In genomic region chr1:67700220-67700619, GRCh38 we compare ENCODE assay signal across 17 cellular contexts. TPM values are rescaled to one million over a fixed set of nuclear protein-coding genes. Genes with fewer than 3 reads are reported as not detected.
DNase-seq lines count a peak whose midpoint lies in the region; ATAC-seq, FAIRE-seq and TF ChIP-seq lines count a peak whose summit lies in the region.
"Had no signal": no experiment of that assay in that cellular context is flagged by ENCODE, and none has a peak within 500 bp of the region (broad histone marks: within the 10 kb centered on the region; RNA-seq: fewer than 3 reads in every experiment).

No MANE protein-coding gene starts in this region.

- H3K4me3 ChIP-seq in Panc1 (ENCODE audit: low read depth in 2 of 2, low read length in 2 of 2) = no peak overlapping the region
- no peak overlapping the region for H3K4me3 ChIP-seq in endothelial cell of umbilical vein (replicated peaks in 1 of 3; ENCODE audit: insufficient read depth in 1 of 3, low read depth in 1 of 3, low read length in 3 of 3)
- H3K4me3 ChIP-seq: gastroesophageal sphincter, mucosa of descending colon, transverse colon had no signal

- TF ChIP-seq POLR2A in endothelial cell of umbilical vein (IDR thresholded peaks at IDR 0.05; ENCODE audit: low read depth, low read length) = no peak

- DNase-seq in activated T-cell treated with anti-CD3 and anti-CD28 coated beads, Interleukin-2, amount 50 U/mL, for 24 hours = no peak
- no peak for DNase-seq in activated T-cell treated with anti-CD3 and anti-CD28 coated beads for 4 hours
- DNase-seq in Panc1 (ENCODE audit: low read depth, low spot score) = no peak
- no peak for DNase-seq in endothelial cell of umbilical vein (ENCODE audit: low read depth, low spot score)
- no peak for DNase-seq in stimulated activated naive CD8-positive, alpha-beta T cell treated with anti-CD3 and anti-CD28 coated beads, Interleukin-15, amount 100 ng/mL, for 72 hours
- no peak for DNase-seq in HCEC 1CT
- no peak for DNase-seq in medulla oblongata (ENCODE audit: extremely low spot score)
- DNase-seq in amygdala (lab: John Stamatoyannopoulos, UW) = no peak
- DNase-seq: activated naive CD8-positive, alpha-beta T cell treated with anti-CD3 and anti-CD28 coated beads, Interleukin-2, amount 10 ng/mL, durations not matched to agents 7 days and 5 days; CD4-positive, alpha-beta memory T cell; DND-41; mucosa of descending colon; NCI-H1105; RPMI8226; transverse colon had no signal

- H3K9ac ChIP-seq in endothelial cell of umbilical vein (replicated peaks; ENCODE audit: extremely low read depth, insufficient read depth, low read length) = no peak overlapping the region

- H2AFZ ChIP-seq in endothelial cell of umbilical vein (ENCODE audit: low read depth, low read length) = no peak overlapping the region

- H3K27ac ChIP-seq in Panc1 (ENCODE audit: low read length) = peak overlapping the region; percentile 27; the same call in 1 of the 2 replicates
- peak overlapping the region; percentile 38 for H3K27ac ChIP-seq in endothelial cell of umbilical vein (ENCODE audit: insufficient read depth, low read depth, low read length)
- H3K27ac ChIP-seq: gastroesophageal sphincter, transverse colon had no signal

- in situ Hi-C loops in Panc1 (cut with HindIII; ENCODE audit: low pct_unique_long_range_greater_than_20kb, low sequenced_read_pairs) = no loop called here

- peak overlapping the region; percentile 35 for H3K27ac Mint-ChIP-seq in activated T-cell treated with anti-CD3 and anti-CD28 coated beads, Interleukin-2, amount 50 U/mL, for 24 hours
- H3K27ac Mint-ChIP-seq in stimulated activated naive CD8-positive, alpha-beta T cell treated with anti-CD3 and anti-CD28 coated beads, Interleukin-15, amount 100 ng/mL, for 72 hours = peak overlapping the region; percentile 47 to 93
- H3K27ac Mint-ChIP-seq: activated naive CD8-positive, alpha-beta T cell treated with anti-CD3 and anti-CD28 coated beads, Interleukin-2, amount 10 ng/mL, durations not matched to agents 7 days and 5 days; CD4-positive, alpha-beta memory T cell had no signal

- intact Hi-C loops in Panc1 (cut with micrococcal nuclease; ENCODE audit: unreplicated experiment) (no loop called here), endothelial cell of umbilical vein (cut with micrococcal nuclease) (no loop called here)

- dilution Hi-C loops in endothelial cell of umbilical vein (cut with MboI; ENCODE audit: extremely low pct_ligation_motif_present, low sequenced_read_pairs) = no loop called here

- no peaks in the 10 kb centered on the region for H3K36me3 Mint-ChIP-seq in activated T-cell treated with anti-CD3 and anti-CD28 coated beads, Interleukin-2, amount 50 U/mL, for 24 hours (ENCODE audit: low read depth)
- H3K36me3 Mint-ChIP-seq: activated naive CD8-positive, alpha-beta T cell treated with anti-CD3 and anti-CD28 coated beads, Interleukin-2, amount 10 ng/mL, durations not matched to agents 7 days and 5 days; CD4-positive, alpha-beta memory T cell had no signal

- BruUV-seq in Panc1 (replicated peaks; lab: Mats Ljungman, UMichigan) (no TSS peak), endothelial cell of umbilical vein (replicated peaks; lab: Mats Ljungman, UMichigan) (no TSS peak)

- H3K27me3 ChIP-seq in Panc1 (ENCODE audit: control insufficient read depth, insufficient read depth, low read length) (no peaks in the 10 kb centered on the region), endothelial cell of umbilical vein (ENCODE audit: control insufficient read depth in 2 of 2, insufficient read depth in 2 of 2, low read length in 2 of 2) (no peaks in the 10 kb centered on the region)
- H3K27me3 ChIP-seq: gastroesophageal sphincter, transverse colon had no signal

- peak; percentile 28; the same call in 1 of the 2 replicates for ATAC-seq in Panc1
- ATAC-seq in stimulated activated naive CD8-positive, alpha-beta T cell treated with anti-CD3 and anti-CD28 coated beads, Interleukin-15, amount 100 ng/mL, for 72 hours = no peak

- FAIRE-seq in endothelial cell of umbilical vein (lab: Jason Lieb, UNC) = no peak
- FAIRE-seq: bronchial epithelial cell had no signal

- POLR2A ChIA-PET in Panc1 (lab: Charles Lee) (interaction anchor here (0.6 to 0.7 kb wide), 2 partner anchors 165 to 1994 kb away, joined by 3 read pairs; no protein-coding TSS in a partner anchor), endothelial cell of umbilical vein (lab: Charles Lee) (no interaction called here)

- H4K20me1 ChIP-seq in endothelial cell of umbilical vein (replicated peaks; ENCODE audit: control insufficient read depth, extremely low read depth, insufficient read depth, low read length) = no peaks in the 10 kb centered on the region

- H3K79me2 ChIP-seq in endothelial cell of umbilical vein (ENCODE audit: control insufficient read depth, insufficient read depth, low read length) = no peaks in the 10 kb centered on the region

- peaks cover 14% of the 10 kb centered on the region; the same call in 1 of the 2 replicates for H3K4me1 ChIP-seq in Panc1 (ENCODE audit: control insufficient read depth, insufficient read depth, low read length)
- peaks cover 6% of the 10 kb centered on the region for H3K4me1 ChIP-seq in endothelial cell of umbilical vein (ENCODE audit: control insufficient read depth, extremely low read depth, insufficient read depth, low read length)
- H3K4me1 ChIP-seq: gastroesophageal sphincter, transverse colon had no signal

- no peak overlapping the region for H3K4me2 ChIP-seq in endothelial cell of umbilical vein (ENCODE audit: insufficient read depth, low read length)

- no peaks in the 10 kb centered on the region for H3K27me3 Mint-ChIP-seq in activated T-cell treated with anti-CD3 and anti-CD28 coated beads, Interleukin-2, amount 50 U/mL, for 24 hours
- H3K27me3 Mint-ChIP-seq in stimulated activated naive CD8-positive, alpha-beta T cell treated with anti-CD3 and anti-CD28 coated beads, Interleukin-15, amount 100 ng/mL, for 72 hours = peaks cover 7% of the 10 kb centered on the region

- H3K36me3 ChIP-seq in Panc1 (ENCODE audit: control insufficient read depth, insufficient read depth, low read length) = no peaks in the 10 kb centered on the region
- H3K36me3 ChIP-seq in endothelial cell of umbilical vein (ENCODE audit: control insufficient read depth in 2 of 2, extremely low read depth in 1 of 2, insufficient read depth in 2 of 2, low read length in 2 of 2) = peaks cover 4 to 7% of the 10 kb centered on the region in 2 experiments

- no peaks in the 10 kb centered on the region for H3K9me3 Mint-ChIP-seq in activated T-cell treated with anti-CD3 and anti-CD28 coated beads, Interleukin-2, amount 50 U/mL, for 24 hours
- no peaks in the 10 kb centered on the region for H3K9me3 Mint-ChIP-seq in stimulated activated naive CD8-positive, alpha-beta T cell treated with anti-CD3 and anti-CD28 coated beads, Interleukin-15, amount 100 ng/mL, for 72 hours
- H3K9me3 Mint-ChIP-seq: activated naive CD8-positive, alpha-beta T cell treated with anti-CD3 and anti-CD28 coated beads, Interleukin-2, amount 10 ng/mL, durations not matched to agents 7 days and 5 days; CD4-positive, alpha-beta memory T cell had no signal

- no peak overlapping the region for H3K4me3 Mint-ChIP-seq in activated T-cell treated with anti-CD3 and anti-CD28 coated beads, Interleukin-2, amount 50 U/mL, for 24 hours
- H3K4me3 Mint-ChIP-seq in stimulated activated naive CD8-positive, alpha-beta T cell treated with anti-CD3 and anti-CD28 coated beads, Interleukin-15, amount 100 ng/mL, for 72 hours = no peak overlapping the region
- H3K4me3 Mint-ChIP-seq: activated naive CD8-positive, alpha-beta T cell treated with anti-CD3 and anti-CD28 coated beads, Interleukin-2, amount 10 ng/mL, durations not matched to agents 7 days and 5 days; CD4-positive, alpha-beta memory T cell had no signal

- peaks cover 15% of the 10 kb centered on the region for H3K4me1 Mint-ChIP-seq in activated T-cell treated with anti-CD3 and anti-CD28 coated beads, Interleukin-2, amount 50 U/mL, for 24 hours (ENCODE audit: low read depth)
- peaks cover 20% of the 10 kb centered on the region for H3K4me1 Mint-ChIP-seq in stimulated activated naive CD8-positive, alpha-beta T cell treated with anti-CD3 and anti-CD28 coated beads, Interleukin-15, amount 100 ng/mL, for 72 hours
- H3K4me1 Mint-ChIP-seq: activated naive CD8-positive, alpha-beta T cell treated with anti-CD3 and anti-CD28 coated beads, Interleukin-2, amount 10 ng/mL, durations not matched to agents 7 days and 5 days; CD4-positive, alpha-beta memory T cell had no signal

- CTCF ChIA-PET in Panc1 (lab: Charles Lee) (interaction anchor here (0.6 kb wide), 2 partner anchors 8 to 70 kb away, joined by 3 to 4 read pairs; no protein-coding TSS in a partner anchor), endothelial cell of umbilical vein (lab: Charles Lee) (interaction anchor here (1.1 to 2.1 kb wide), 9 partner anchors 9 to 646 kb away, joined by 3 to 12 read pairs (median 5); no protein-coding TSS in a partner anchor)

- no peak for TF ChIP-seq CTCF in Panc1 (IDR thresholded peaks at IDR 0.05)
- TF ChIP-seq CTCF in endothelial cell of umbilical vein (IDR thresholded peaks at IDR 0.05; ENCODE audit: extremely low read depth in 1 of 2, insufficient read depth in 1 of 2, low read depth in 1 of 2, low read length in 2 of 2) = no peak

- H3K9me3 ChIP-seq in Panc1 (ENCODE audit: control insufficient read depth, insufficient read depth, low read depth, low read length) (no peaks in the 10 kb centered on the region), endothelial cell of umbilical vein (replicated peaks; ENCODE audit: control insufficient read depth, insufficient read depth, low read length) (no peaks in the 10 kb centered on the region)
- H3K9me3 ChIP-seq: gastroesophageal sphincter, mucosa of descending colon, transverse colon had no signal

- H3K9me1 ChIP-seq in endothelial cell of umbilical vein (replicated peaks; ENCODE audit: control insufficient read depth, extremely low read depth, insufficient read depth, low read length) = no peaks in the 10 kb centered on the region

TF ChIP-seq in endothelial cell of umbilical vein, 7 proteins besides CTCF, POLR2A, EP300 and RAD21 (continues in another document):
- TF ChIP-seq EZH2 (IDR thresholded peaks at IDR 0.05; ENCODE audit: borderline replicate concordance, low read depth, low read length, severe bottlenecking) (no peak), GATA2 (IDR thresholded peaks at IDR 0.05; ENCODE audit: insufficient read depth, insufficient read length, low read depth, low read length) (no peak)

RNA-seq across cellular contexts. Expression of gene GADD45A, which starts 15.2 kb away (rescaled TPM):
- total RNA-seq in Panc1 (2021; ENCODE audit: unreplicated experiment) = 106 TPM
- 91.6 TPM for polyA plus RNA-seq in Panc1 (2012; ENCODE audit: insufficient read length)
- total RNA-seq in endothelial cell of umbilical vein = 77.4 and 91.6 TPM in 2 replicates
- polyA plus RNA-seq in endothelial cell of umbilical vein = 54.9 and 87.6 TPM in 2 replicates
- polyA plus RNA-seq in endothelial cell of umbilical vein (2011; cell fraction: cytosol; rRNA removed) = 78.4 and 85.9 TPM in 2 replicates
- 237 and 327 TPM in 2 replicates for polyA plus RNA-seq in endothelial cell of umbilical vein (2011; cell fraction: nucleus; rRNA removed)
- 104 and 119 TPM in 2 replicates for polyA plus RNA-seq in endothelial cell of umbilical vein (2012)
- polyA minus RNA-seq in endothelial cell of umbilical vein = 16.1 and 31.1 TPM in 2 replicates
- polyA minus RNA-seq in endothelial cell of umbilical vein (2011; cell fraction: cytosol; rRNA and poly(A)+ RNA removed) = 8.3 TPM
- 71.4 and 153 TPM in 2 replicates for polyA minus RNA-seq in endothelial cell of umbilical vein (2011; cell fraction: nucleus; rRNA and poly(A)+ RNA removed)
